ENCODE assay signal across 10 cellular contexts in the genomic region with DNA sequence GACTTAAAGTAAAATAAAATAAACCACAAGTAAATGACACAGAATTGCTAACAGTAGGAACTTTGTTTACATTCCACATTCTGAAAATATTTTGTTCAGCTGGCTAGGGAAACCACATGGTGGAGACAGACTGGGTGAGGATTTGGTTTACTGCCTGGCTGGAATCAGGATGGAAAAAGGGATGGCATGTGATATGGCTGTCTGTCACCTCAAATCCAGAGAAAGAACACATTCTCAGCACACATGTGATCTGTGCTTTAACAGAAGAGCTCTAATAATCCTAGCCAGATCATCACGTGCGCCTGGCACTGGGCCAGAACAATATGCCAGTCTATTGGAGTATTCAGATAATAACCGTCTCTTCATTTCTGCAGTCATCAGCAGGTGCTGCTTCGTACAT.
DNase-seq lines count a peak whose midpoint lies in the region; ATAC-seq and TF ChIP-seq lines count a peak whose summit lies in the region.
"Had no signal": no experiment of that assay in that cellular context is flagged by ENCODE, and none has a peak within 500 bp of the region (broad histone marks: within the 10 kb centered on the region; RNA-seq: fewer than 3 reads in every experiment).

No MANE protein-coding gene starts in this region.

- no peak overlapping the region for H3K4me3 Mint-ChIP-seq in CD4-positive, alpha-beta T cell

- no peak overlapping the region for H3K27ac Mint-ChIP-seq in CD4-positive, alpha-beta T cell

- no peak overlapping the region for H3K4me3 ChIP-seq in body of pancreas
- H3K4me3 ChIP-seq in colonic mucosa: no peak overlapping the region
- H3K4me3 ChIP-seq: esophagus squamous epithelium, GM12878 had no signal

- no peak overlapping the region for H3K9ac ChIP-seq in colonic mucosa (ENCODE audit: low read depth in 2 of 2, low read length in 2 of 2)

- no peaks in the 10 kb centered on the region for H3K9me3 ChIP-seq in body of pancreas
- no peaks in the 10 kb centered on the region for H3K9me3 ChIP-seq in colonic mucosa
- H3K9me3 ChIP-seq in CD4-positive, alpha-beta T cell (ENCODE audit: control insufficient read depth, low read length): no peaks in the 10 kb centered on the region
- H3K9me3 ChIP-seq: esophagus squamous epithelium had no signal

- DNase-seq in DMS53 (lab: John Stamatoyannopoulos, UW) (peak; percentile 86), NCI-H2029 treated with DMSO at 0.1 percent for 48 hours (lab: John Stamatoyannopoulos, UW) (peak; percentile 38), body of pancreas (peak in 3 of 4 donors; percentile 5 to 31 (median 21)), midbrain (lab: John Stamatoyannopoulos, UW) (peak; percentile 64), AML-193 (lab: John Stamatoyannopoulos, UW) (no peak), colonic mucosa (no peak)
- no peak for DNase-seq in CD4-positive, alpha-beta T cell
- DNase-seq: esophagus squamous epithelium had no signal

- no peak for ATAC-seq in body of pancreas
- no peak for ATAC-seq in HG02938 (IDR thresholded peaks at IDR 0.05; ENCODE audit: unreplicated experiment)
- ATAC-seq in CD4-positive, alpha-beta T cell (ENCODE audit: poor library complexity): no peak
- ATAC-seq: GM12878 had no signal

- peak in 1 of 7 experiments; percentile 19 for TF ChIP-seq CTCF in body of pancreas (IDR thresholded peaks at IDR 0.05)
- TF ChIP-seq CTCF in colonic mucosa (IDR thresholded peaks at IDR 0.05): no peak
- no peak for TF ChIP-seq CTCF in CD4-positive, alpha-beta T cell (IDR thresholded peaks at IDR 0.05)

- POLR2A ChIA-PET in CD4-positive, alpha-beta T cell (lab: Charles Lee): no interaction called here

- peaks cover 5% of the 10 kb centered on the region for H3K4me1 ChIP-seq in body of pancreas
- no peaks in the 10 kb centered on the region for H3K4me1 ChIP-seq in colonic mucosa

- CTCF ChIA-PET in CD4-positive, alpha-beta T cell (lab: Charles Lee): no interaction called here

- WGBS in body of pancreas, 2 donors: 7 to 15% methylated on average over 4 of the region's 4 CpGs

- no peaks in the 10 kb centered on the region for H3K9me3 Mint-ChIP-seq in CD4-positive, alpha-beta T cell

- H3K36me3 Mint-ChIP-seq in CD4-positive, alpha-beta T cell (ENCODE audit: low read depth): no peaks in the 10 kb centered on the region

- TF ChIP-seq POLR2A in body of pancreas (IDR thresholded peaks at IDR 0.05): no peak

- H3K36me3 ChIP-seq in body of pancreas (replicated peaks in 1 of 2; ENCODE audit: insufficient read depth in 1 of 2, low read depth in 2 of 2): no peaks in the 10 kb centered on the region
- no peaks in the 10 kb centered on the region for H3K36me3 ChIP-seq in colonic mucosa
- H3K36me3 ChIP-seq: esophagus squamous epithelium had no signal

- intact Hi-C loops in body of pancreas (cut with DNase I) (no loop called here), colonic mucosa (cut with DNase I) (no loop called here)
- intact Hi-C loops in CD4-positive, alpha-beta T cell (cut with DNase I, micrococcal nuclease): no loop called here

- H3K4me1 Mint-ChIP-seq in CD4-positive, alpha-beta T cell (ENCODE audit: low read depth): no peaks in the 10 kb centered on the region

- H3K27me3 Mint-ChIP-seq in CD4-positive, alpha-beta T cell: no peaks in the 10 kb centered on the region

- H3K27me3 ChIP-seq in body of pancreas (no peaks in the 10 kb centered on the region), colonic mucosa (no peaks in the 10 kb centered on the region)
- no peaks in the 10 kb centered on the region for H3K27me3 ChIP-seq in CD4-positive, alpha-beta T cell (ENCODE audit: control insufficient read depth, insufficient read depth, low read length)
- H3K27me3 ChIP-seq: esophagus squamous epithelium had no signal

- H3K27ac ChIP-seq in body of pancreas: no peak overlapping the region
- H3K27ac ChIP-seq in colonic mucosa: no peak overlapping the region
- no peak overlapping the region for H3K27ac ChIP-seq in CD4-positive, alpha-beta T cell (ENCODE audit: low read depth, low read length)
- H3K27ac ChIP-seq: esophagus squamous epithelium had no signal

Comparison
In these comparisons a context has a peak if more than half of its experiments do, and no peak if none do; other contexts are left out.
1. DNase-seq: peak in DMS53 (single experiment), NCI-H2029 treated with DMSO at 0.1 percent for 48 hours (single experiment), body of pancreas (3 of 4) and midbrain (single experiment); none in AML-193 (0 of 2), colonic mucosa (single experiment) and CD4-positive, alpha-beta T cell (0 of 10).